9 cellular contexts compared by ENCODE assay signal in genomic region chr10:44977287-44978212, GRCh38. TPM values are rescaled to one million over a fixed set of nuclear protein-coding genes. Genes with fewer than 3 reads are reported as not detected.
DNase-seq lines count a peak whose midpoint lies in the region; ATAC-seq and TF ChIP-seq lines count a peak whose summit lies in the region.
"Had no signal": no experiment of that assay in that cellular context is flagged by ENCODE, and none has a peak within 500 bp of the region (broad histone marks: within the 10 kb centered on the region; RNA-seq: fewer than 3 reads in every experiment).

No MANE protein-coding gene starts in this region.

- peak overlapping the region; percentile 69 for H3K14ac ChIP-seq in IMR-90 (replicated peaks; ENCODE audit: low read depth, low read length)

- dilution Hi-C loops in IMR-90 (cut with HindIII; ENCODE audit: low sequenced_read_pairs, unreplicated experiment), result no loop called here

- H4K5ac ChIP-seq in IMR-90 (ENCODE audit: low read depth, low read length), result peak overlapping the region; percentile 21

- DNase-seq in IMR-90, result no peak
- DNase-seq in chondrocyte (ENCODE audit: low spot score), result no peak
- peak in 1 of 3 donors; percentile 48 for DNase-seq in right lobe of liver
- DNase-seq in stimulated activated naive B cell treated with anti-CD40 and anti-IgM and Interleukin-4, amounts not matched to agents 10 μg/mL and 1 μg/mL and 100 μg/mL, for 72 hours, result no peak
- no peak for DNase-seq in HEK293T (ENCODE audit: extremely low spot score)
- DNase-seq in Kasumi-1 (lab: John Stamatoyannopoulos, UW), result no peak
- DNase-seq in activated T-cell treated with anti-CD3 and anti-CD28 coated beads, Interleukin-2, amount 50 U/mL, for 24 hours, result no peak
- DNase-seq: naive thymus-derived CD8-positive, alpha-beta T cell had no signal

- peaks cover 82% of the 10 kb centered on the region for H3K4me1 Mint-ChIP-seq in chondrocyte (ENCODE audit: low read depth)
- peaks cover 20 to 38% of the 10 kb centered on the region in 2 donors for H3K4me1 Mint-ChIP-seq in stimulated activated naive B cell treated with anti-CD40 and anti-IgM and Interleukin-4, amounts not matched to agents 10 μg/mL and 1 μg/mL and 100 μg/mL, for 72 hours
- peaks cover 21% of the 10 kb centered on the region for H3K4me1 Mint-ChIP-seq in activated T-cell treated with anti-CD3 and anti-CD28 coated beads, Interleukin-2, amount 50 U/mL, for 24 hours (ENCODE audit: low read depth)

- H3K4me2 ChIP-seq in IMR-90 (ENCODE audit: low read depth, low read length), result peak overlapping the region; percentile 84

- H3K27me3 ChIP-seq in IMR-90 (ENCODE audit: control insufficient read depth, insufficient read depth, low read length), result no peaks in the 10 kb centered on the region
- no peaks in the 10 kb centered on the region for H3K27me3 ChIP-seq in right lobe of liver

- H2BK5ac ChIP-seq in IMR-90 (ENCODE audit: low read depth, low read length, poor library complexity, severe bottlenecking), result peak overlapping the region; percentile 74

- H2AFZ ChIP-seq in IMR-90 (replicated peaks; ENCODE audit: low read length, poor library complexity), result peak overlapping the region; percentile 24

- H4K91ac ChIP-seq in IMR-90 (ENCODE audit: insufficient read depth, low read depth, low read length), result 0 out of 2 replicates have a peak overlapping the region, but pooled peaks have one; percentile 15

- no peaks in the 10 kb centered on the region for H3K9me3 ChIP-seq in IMR-90 (ENCODE audit: control insufficient read depth, insufficient read depth, low read length)
- H3K9me3 ChIP-seq in right lobe of liver, result no peaks in the 10 kb centered on the region

- peak overlapping the region; percentile 82 for H2AK9ac ChIP-seq in IMR-90 (replicated peaks; ENCODE audit: low read depth, low read length, poor library complexity)

- peak overlapping the region; percentile 95 for H3K27ac Mint-ChIP-seq in chondrocyte (ENCODE audit: unreplicated experiment)
- peak overlapping the region; percentile 42 for H3K27ac Mint-ChIP-seq in stimulated activated naive B cell treated with anti-CD40 and anti-IgM and Interleukin-4, amounts not matched to agents 10 μg/mL and 1 μg/mL and 100 μg/mL, for 72 hours
- no peak overlapping the region for H3K27ac Mint-ChIP-seq in activated T-cell treated with anti-CD3 and anti-CD28 coated beads, Interleukin-2, amount 50 U/mL, for 24 hours

- H4K8ac ChIP-seq in IMR-90 (ENCODE audit: low read depth in 2 of 2, low read length in 2 of 2), result peak overlapping the region in 1 of 2 experiments; percentile 33; a peak in 1 of 4 replicates

- H3K9me3 Mint-ChIP-seq in chondrocyte (ENCODE audit: low read depth), result no peaks in the 10 kb centered on the region
- H3K9me3 Mint-ChIP-seq in stimulated activated naive B cell treated with anti-CD40 and anti-IgM and Interleukin-4, amounts not matched to agents 10 μg/mL and 1 μg/mL and 100 μg/mL, for 72 hours, result no peaks in the 10 kb centered on the region
- no peaks in the 10 kb centered on the region for H3K9me3 Mint-ChIP-seq in activated T-cell treated with anti-CD3 and anti-CD28 coated beads, Interleukin-2, amount 50 U/mL, for 24 hours
- H3K9me3 Mint-ChIP-seq: naive thymus-derived CD8-positive, alpha-beta T cell had no signal

- peaks cover 3 to 72% of the 10 kb centered on the region in 2 experiments; a peak in 3 of 4 replicates for H3K79me1 ChIP-seq in IMR-90 (ENCODE audit: low read depth in 1 of 2, low read length in 2 of 2)

- H3K27ac ChIP-seq in IMR-90 (ENCODE audit: insufficient read depth, low read length), result peak overlapping the region; percentile 49; the same call in 1 of the 2 replicates
- H3K27ac ChIP-seq in right lobe of liver, result peak overlapping the region; percentile 90 to 96 (median 93)

- H2AK5ac ChIP-seq in IMR-90 (ENCODE audit: low read depth, low read length), result peak overlapping the region; percentile 75

- TF ChIP-seq POLR2A in IMR-90 (IDR thresholded peaks at IDR 0.05; ENCODE audit: low read depth, low read length) (no peak), right lobe of liver (IDR thresholded peaks at IDR 0.05) (peak; percentile 10)

- peaks cover 34% of the 10 kb centered on the region for H3K9me1 ChIP-seq in IMR-90 (ENCODE audit: insufficient read depth, low read length)

- H2BK15ac ChIP-seq in IMR-90 (ENCODE audit: low read depth, low read length), result peak overlapping the region; percentile 80; the same call in 2 of the 3 replicates

- TF ChIP-seq CTCF in IMR-90 (conservative IDR thresholded peaks at IDR 0.05; ENCODE audit: low read depth, low read length) (no peak), chondrocyte (IDR thresholded peaks at IDR 0.05) (no peak), right lobe of liver (IDR thresholded peaks at IDR 0.05) (peak in 1 of 4 donors; percentile 6)

- H3K18ac ChIP-seq in IMR-90 (ENCODE audit: low read depth, low read length), result no peak overlapping the region; the same call in 1 of the 2 replicates

- H3K4me3 Mint-ChIP-seq in chondrocyte (ENCODE audit: unreplicated experiment), result peak overlapping the region; percentile 92
- H3K4me3 Mint-ChIP-seq in stimulated activated naive B cell treated with anti-CD40 and anti-IgM and Interleukin-4, amounts not matched to agents 10 μg/mL and 1 μg/mL and 100 μg/mL, for 72 hours, result no peak overlapping the region
- H3K4me3 Mint-ChIP-seq in activated T-cell treated with anti-CD3 and anti-CD28 coated beads, Interleukin-2, amount 50 U/mL, for 24 hours, result no peak overlapping the region

- WGBS in IMR-90 (ENCODE audit: extremely low coverage in 2 of 2, insufficient read length in 1 of 2), 2 experiments, result 90% methylated on average over 9 of the region's 25 CpGs; no CpG with 5 or more reads in 1 of the 2 experiments
- 0% methylated on average over 4 of the region's 25 CpGs for WGBS in right lobe of liver (ENCODE audit: insufficient coverage, low coverage, low lambda C conversion rate, missing lambda C conversion rate)

- ATAC-seq in IMR-90 (ENCODE audit: low read depth) (no peak), right lobe of liver (peak in 2 of 4 donors; percentile 0 to 10), HG03097 (IDR thresholded peaks at IDR 0.05; ENCODE audit: low FRiP score, unreplicated experiment) (no peak)
- ATAC-seq in stimulated activated naive B cell treated with anti-CD40 and anti-IgM and Interleukin-4, amounts not matched to agents 10 μg/mL and 1 μg/mL and 100 μg/mL, for 72 hours (replicated peaks), result no peak
- ATAC-seq: naive thymus-derived CD8-positive, alpha-beta T cell had no signal

- no peak overlapping the region for H3K56ac ChIP-seq in IMR-90 (ENCODE audit: extremely low read depth, insufficient read depth, low read length)

- H3K36me3 ChIP-seq in IMR-90 (ENCODE audit: control insufficient read depth, insufficient read depth, low read length) (peaks cover 15% of the 10 kb centered on the region; the same call in 1 of the 2 replicates), right lobe of liver (peaks cover 0 to 3% (median 0%) of the 10 kb centered on the region in 4 donors)

- POLR2A ChIA-PET in IMR-90 (lab: Charles Lee; ENCODE audit: unreplicated experiment) (no interaction called here), HEK293T (lab: Yijun Ruan, JAX) (interaction anchor here (1.8 kb wide), 1 partner anchor 23 kb away, joined by 9 read pairs; the partner anchor contains the start of gene ZNF22)

- intact Hi-C loops in IMR-90 (cut with micrococcal nuclease) (no loop called here), right lobe of liver (cut with DNase I) (no loop called here)

- peaks cover 7% of the 10 kb centered on the region for H3K36me3 Mint-ChIP-seq in chondrocyte (ENCODE audit: low read depth)
- H3K36me3 Mint-ChIP-seq in stimulated activated naive B cell treated with anti-CD40 and anti-IgM and Interleukin-4, amounts not matched to agents 10 μg/mL and 1 μg/mL and 100 μg/mL, for 72 hours, result no peaks in the 10 kb centered on the region
- H3K36me3 Mint-ChIP-seq in activated T-cell treated with anti-CD3 and anti-CD28 coated beads, Interleukin-2, amount 50 U/mL, for 24 hours (ENCODE audit: low read depth), result no peaks in the 10 kb centered on the region
- H3K36me3 Mint-ChIP-seq: naive thymus-derived CD8-positive, alpha-beta T cell had no signal

- H4K20me1 ChIP-seq in IMR-90 (ENCODE audit: insufficient read depth, low read length), result no peaks in the 10 kb centered on the region; the same call in 1 of the 2 replicates

- peak overlapping the region; percentile 89 for H3K4ac ChIP-seq in IMR-90 (ENCODE audit: low read depth, low read length)

- peak overlapping the region; percentile 75 for H2BK120ac ChIP-seq in IMR-90 (ENCODE audit: low read depth, low read length)

- H3K27me3 Mint-ChIP-seq in chondrocyte (ENCODE audit: low read depth), result no peaks in the 10 kb centered on the region
- peaks cover 0 to 9% of the 10 kb centered on the region in 2 donors for H3K27me3 Mint-ChIP-seq in stimulated activated naive B cell treated with anti-CD40 and anti-IgM and Interleukin-4, amounts not matched to agents 10 μg/mL and 1 μg/mL and 100 μg/mL, for 72 hours
- H3K27me3 Mint-ChIP-seq in activated T-cell treated with anti-CD3 and anti-CD28 coated beads, Interleukin-2, amount 50 U/mL, for 24 hours, result peaks cover 5% of the 10 kb centered on the region
- H3K27me3 Mint-ChIP-seq: naive thymus-derived CD8-positive, alpha-beta T cell had no signal

- no TSS peak for BruUV-seq in IMR-90 (replicated peaks; lab: Mats Ljungman, UMichigan)

- TF ChIP-seq RAD21 in IMR-90 (IDR thresholded peaks at IDR 0.05; ENCODE audit: low read length), result no peak

- CTCF ChIA-PET in IMR-90 (lab: Yijun Ruan, JAX) (interaction anchor here (1.3 kb wide), 1 partner anchor 45 kb away, joined by 4 read pairs; no protein-coding TSS in a partner anchor), HEK293T (lab: Yijun Ruan, JAX) (interaction anchor here (1.0 kb wide), 1 partner anchor 22 kb away, joined by 4 read pairs; no protein-coding TSS in a partner anchor)

- H2BK20ac ChIP-seq in IMR-90 (ENCODE audit: low read depth, low read length), result 0 out of 2 replicates have a peak overlapping the region, but pooled peaks have one; percentile 36

- H3K4me1 ChIP-seq in IMR-90 (ENCODE audit: control insufficient read depth, insufficient read depth, low read length) (peaks cover 63% of the 10 kb centered on the region), right lobe of liver (peaks cover 0 to 66% (median 31%) of the 10 kb centered on the region in 4 donors)

- H3K4me3 ChIP-seq in IMR-90 (ENCODE audit: insufficient read depth, low read depth, low read length) (peak overlapping the region; percentile 55), right lobe of liver (peak overlapping the region; percentile 68 to 83 (median 81))

- H3K9ac ChIP-seq in IMR-90 (ENCODE audit: low read depth, low read length), result peak overlapping the region; percentile 60

- in situ Hi-C loops in IMR-90 (cut with MboI; ENCODE audit: low sequenced_read_pairs), result loop anchor here (25.0 kb wide), 4 partner anchors 1035 to 1840 kb away; partner anchors contain the start of genes CSGALNACT2 and HNRNPF

- H3K23ac ChIP-seq in IMR-90 (ENCODE audit: low read depth, low read length), result peak overlapping the region; percentile 86

RNA-seq across cellular contexts. Expression of gene DEPP1, which starts 1.1 kb away (rescaled TPM):
- total RNA-seq in IMR-90 (2012; rRNA removed), result 11.7 and 13.6 TPM in 2 replicates
- 19.7 and 30.0 TPM in 2 replicates for polyA plus RNA-seq in IMR-90 (2012; rRNA removed)
- polyA plus RNA-seq in IMR-90 (2012; cell fraction: cytosol; rRNA removed), result 16.4 and 30.1 TPM in 2 replicates
- 18.4 and 24.2 TPM in 2 replicates for polyA plus RNA-seq in IMR-90 (2012; cell fraction: nucleus; rRNA removed; ENCODE audit: low replicate concordance)
- total RNA-seq in chondrocyte, result 9.4 to 105 TPM (median 105 TPM) in 3 replicates
- 10 to 100 TPM in 5 of 6 experiments, 1 to 10 TPM in 1; 5.3 to 94.6 (median 71.5) TPM for total RNA-seq in right lobe of liver
- total RNA-seq: naive thymus-derived CD8-positive, alpha-beta T cell had no signal
- polyA plus RNA-seq: naive thymus-derived CD8-positive, alpha-beta T cell had no signal

RNA-seq across cellular contexts. Expression of gene RASSF4, which starts 17.9 kb away (rescaled TPM):
- 5.9 and 6.1 TPM in 2 replicates for total RNA-seq in IMR-90 (2012; rRNA removed)
- polyA plus RNA-seq in IMR-90 (2012; rRNA removed), result 8.6 and 10.1 TPM in 2 replicates
- 4.5 and 6.1 TPM in 2 replicates for polyA plus RNA-seq in IMR-90 (2012; cell fraction: cytosol; rRNA removed)
- polyA plus RNA-seq in IMR-90 (2012; cell fraction: nucleus; rRNA removed; ENCODE audit: low replicate concordance), result 46.1 and 53.0 TPM in 2 replicates
- total RNA-seq in chondrocyte, result 24.6 to 37.8 TPM (median 35.9 TPM) in 3 replicates
- total RNA-seq in right lobe of liver, result 10 to 100 TPM; 13.6 to 28.5 (median 19.6) TPM

RNA-seq across cellular contexts. Expression of gene ZNF22, which starts 23.2 kb away (rescaled TPM):
- total RNA-seq in IMR-90 (2012; rRNA removed) (12.4 and 18.6 TPM in 2 replicates), chondrocyte (15.5 to 21.6 TPM (median 19.8 TPM) in 3 replicates), right lobe of liver (10 to 100 TPM; 10.3 to 25.2 (median 12.2) TPM)
- polyA plus RNA-seq in IMR-90 (2012; rRNA removed), result 8.4 and 10.6 TPM in 2 replicates
- polyA plus RNA-seq in IMR-90 (2012; cell fraction: cytosol; rRNA removed), result 1.7 and 2.4 TPM in 2 replicates
- polyA plus RNA-seq in IMR-90 (2012; cell fraction: nucleus; rRNA removed; ENCODE audit: low replicate concordance), result 0.39 and 4.0 TPM in 2 replicates
